Comparison of ENCODE assay signal across 16 cellular contexts in genomic region chr17:50522766-50523165, GRCh38. TPM values are rescaled to one million over a fixed set of nuclear protein-coding genes. Genes with fewer than 3 reads are reported as not detected.
DNase-seq lines count a peak whose midpoint lies in the region; ATAC-seq and TF ChIP-seq lines count a peak whose summit lies in the region.
"Had no signal": no experiment of that assay in that cellular context is flagged by ENCODE, and none has a peak within 500 bp of the region (broad histone marks: within the 10 kb centered on the region; RNA-seq: fewer than 3 reads in every experiment).

No MANE protein-coding gene starts in this region.

- no peaks in the 10 kb centered on the region for H3K9me3 ChIP-seq in endodermal cell (ENCODE audit: control insufficient read depth, low read length)
- no peaks in the 10 kb centered on the region for H3K9me3 ChIP-seq in neural progenitor cell (ENCODE audit: low read depth)
- no peaks in the 10 kb centered on the region for H3K9me3 ChIP-seq in skeletal muscle tissue (ENCODE audit: control insufficient read depth in 3 of 3, low read length in 3 of 3)
- H3K9me3 ChIP-seq: BLaER1, HAP-1 had no signal

- H3K36me3 ChIP-seq in endodermal cell (ENCODE audit: control insufficient read depth, insufficient read depth, low read length) (no peaks in the 10 kb centered on the region), neural progenitor cell (no peaks in the 10 kb centered on the region), skeletal muscle tissue (ENCODE audit: control insufficient read depth in 3 of 3, insufficient read depth in 3 of 3, low read length in 3 of 3) (no peaks in the 10 kb centered on the region)
- H3K36me3 ChIP-seq: BLaER1, HAP-1 had no signal

- no peaks in the 10 kb centered on the region for H3F3A ChIP-seq in neural progenitor cell (ENCODE audit: low read depth)

- H4K20me1 ChIP-seq in neural progenitor cell (ENCODE audit: low read depth), result no peaks in the 10 kb centered on the region
- H4K20me1 ChIP-seq: BLaER1 had no signal

- DNase-seq in DMS53 (lab: John Stamatoyannopoulos, UW), result peak; percentile 51
- DNase-seq in DMS53 treated with DMSO at 0.1 percent for 48 hours (lab: John Stamatoyannopoulos, UW; ENCODE audit: unreplicated experiment), result no peak
- no peak for DNase-seq in endodermal cell
- no peak for DNase-seq in neural progenitor cell (ENCODE audit: low spot score)
- no peak for DNase-seq in GM13977 (ENCODE audit: low spot score)
- DNase-seq: AML-193; CD8-positive, alpha-beta memory T cell; DMS79 had no signal

- no peaks in the 10 kb centered on the region for H3K36me3 Mint-ChIP-seq in endodermal cell (ENCODE audit: low read depth)
- no peaks in the 10 kb centered on the region for H3K36me3 Mint-ChIP-seq in neural progenitor cell
- H3K36me3 Mint-ChIP-seq: CD8-positive, alpha-beta memory T cell had no signal

- H3K27ac ChIP-seq in endodermal cell (ENCODE audit: low read depth, low read length), result no peak overlapping the region
- no peak overlapping the region for H3K27ac ChIP-seq in neural progenitor cell
- peak overlapping the region; percentile 44 for H3K27ac ChIP-seq in skeletal muscle tissue (ENCODE audit: low read depth, low read length)
- H3K27ac ChIP-seq: 22Rv1, BLaER1 had no signal

- peaks cover 6% of the 10 kb centered on the region for H3K4me1 Mint-ChIP-seq in endodermal cell
- peaks cover 25% of the 10 kb centered on the region for H3K4me1 Mint-ChIP-seq in neural progenitor cell
- H3K4me1 Mint-ChIP-seq: CD8-positive, alpha-beta memory T cell had no signal

- H3K79me2 ChIP-seq in neural progenitor cell (ENCODE audit: low read depth), result no peaks in the 10 kb centered on the region

- no peak overlapping the region for H3K9ac ChIP-seq in endodermal cell (ENCODE audit: extremely low read depth, low read length, poor library complexity, severe bottlenecking)
- no peak overlapping the region for H3K9ac ChIP-seq in neural progenitor cell
- H3K9ac ChIP-seq in skeletal muscle tissue (ENCODE audit: low read depth in 1 of 3, low read length in 3 of 3), result no peak overlapping the region
- H3K9ac ChIP-seq: BLaER1 had no signal

- no peak for ATAC-seq in GM19395 (IDR thresholded peaks at IDR 0.05; ENCODE audit: unreplicated experiment)
- ATAC-seq in GM19452 (IDR thresholded peaks at IDR 0.05; ENCODE audit: unreplicated experiment), result no peak
- ATAC-seq: GM12878 had no signal

- H3K4me3 Mint-ChIP-seq in endodermal cell, result no peak overlapping the region
- H3K4me3 Mint-ChIP-seq in neural progenitor cell, result no peak overlapping the region

- no peak overlapping the region for H2AFZ ChIP-seq in neural progenitor cell (replicated peaks)

- peak overlapping the region; percentile 74 for H3K27ac Mint-ChIP-seq in endodermal cell
- peak overlapping the region; percentile 76 for H3K27ac Mint-ChIP-seq in neural progenitor cell
- H3K27ac Mint-ChIP-seq: CD8-positive, alpha-beta memory T cell had no signal

- H3K4me3 ChIP-seq in endodermal cell (ENCODE audit: low read length) (no peak overlapping the region), neural progenitor cell (no peak overlapping the region), skeletal muscle tissue (ENCODE audit: low read length in 3 of 3) (no peak overlapping the region)
- H3K4me3 ChIP-seq: BLaER1, GM12878, HAP-1 had no signal

- no peak overlapping the region for H3K4me2 ChIP-seq in neural progenitor cell
- H3K4me2 ChIP-seq: BLaER1 had no signal

- in situ Hi-C loops in GM13977 (cut with MboI; ENCODE audit: low pct_unique_long_range_greater_than_20kb, low sequenced_read_pairs, unreplicated experiment), result no loop called here

- 93 to 96% methylated on average over 10 of the region's 10 CpGs for WGBS in endodermal cell (ENCODE audit: insufficient coverage in 1 of 2, insufficient read length in 1 of 2), 2 experiments

- H3K27me3 ChIP-seq in endodermal cell (ENCODE audit: control insufficient read depth, insufficient read depth, low read length, poor library complexity, severe bottlenecking) (no peaks in the 10 kb centered on the region), neural progenitor cell (no peaks in the 10 kb centered on the region), skeletal muscle tissue (ENCODE audit: control insufficient read depth in 3 of 3, insufficient read depth in 3 of 3, low read length in 3 of 3) (peaks cover 0 to 5% (median 0%) of the 10 kb centered on the region in 3 donors)
- H3K27me3 ChIP-seq: BLaER1 had no signal

- H3K4me1 ChIP-seq in endodermal cell (ENCODE audit: control insufficient read depth, insufficient read depth, low read length), result no peaks in the 10 kb centered on the region
- H3K4me1 ChIP-seq in neural progenitor cell, result no peaks in the 10 kb centered on the region
- H3K4me1 ChIP-seq in skeletal muscle tissue (ENCODE audit: control insufficient read depth in 3 of 3, insufficient read depth in 3 of 3, low read length in 3 of 3), result peaks cover 0 to 16% (median 3%) of the 10 kb centered on the region in 3 donors
- H3K4me1 ChIP-seq: HAP-1 had no signal

- no peaks in the 10 kb centered on the region for H3K9me3 Mint-ChIP-seq in endodermal cell
- no peaks in the 10 kb centered on the region for H3K9me3 Mint-ChIP-seq in neural progenitor cell
- H3K9me3 Mint-ChIP-seq: CD8-positive, alpha-beta memory T cell had no signal

- TF ChIP-seq CTCF in endodermal cell (conservative IDR thresholded peaks at IDR 0.05) (no peak), neural progenitor cell (IDR thresholded peaks at IDR 0.05) (no peak), GM13977 (IDR thresholded peaks at IDR 0.05; ENCODE audit: extremely low read depth, insufficient read depth, missing control alignments) (no peak)

- H3K27me3 Mint-ChIP-seq in endodermal cell (ENCODE audit: insufficient read depth) (peaks cover 2% of the 10 kb centered on the region), neural progenitor cell (ENCODE audit: insufficient read depth, low read depth) (peaks cover 6% of the 10 kb centered on the region)

RNA-seq across cellular contexts. Expression of gene EPN3, which starts 9.8 kb away (rescaled TPM):
- total RNA-seq in endodermal cell (under 1 TPM in 1 of 2 donors, not detected in 1; 0.66 TPM), neural progenitor cell (ENCODE audit: low replicate concordance) (0.09 and 0.24 TPM in 2 replicates), skeletal muscle tissue (not detected)
- 0.21 TPM for polyA plus RNA-seq in endodermal cell (2013, experiment 1 of 2)
- polyA plus RNA-seq in endodermal cell (2013, experiment 2 of 2), result not detected
- total RNA-seq: CD8-positive, alpha-beta memory T cell; GM12878 had no signal
- polyA plus RNA-seq: CD8-positive, alpha-beta memory T cell had no signal

RNA-seq across cellular contexts. Expression of gene MYCBPAP, which starts 14.5 kb away (rescaled TPM):
- 1 to 10 TPM; 3.5 to 7.1 TPM for total RNA-seq in endodermal cell
- polyA plus RNA-seq in endodermal cell (2013, experiment 1 of 2), result 2.6 TPM
- polyA plus RNA-seq in endodermal cell (2013, experiment 2 of 2), result 1.6 TPM
- total RNA-seq in neural progenitor cell (ENCODE audit: low replicate concordance), result 3.5 and 3.8 TPM in 2 replicates
- total RNA-seq in skeletal muscle tissue, result under 0.01 TPM
- polyA plus RNA-seq: CD8-positive, alpha-beta memory T cell had no signal

RNA-seq across cellular contexts. Expression of gene SPATA20, which starts 24.2 kb away (rescaled TPM):
- total RNA-seq in endodermal cell (10 to 100 TPM; 40.4 to 40.5 TPM), neural progenitor cell (ENCODE audit: low replicate concordance) (22.8 and 60.5 TPM in 2 replicates), skeletal muscle tissue (27.7 TPM)
- 22.2 TPM for polyA plus RNA-seq in endodermal cell (2013, experiment 1 of 2)
- polyA plus RNA-seq in endodermal cell (2013, experiment 2 of 2), result 21.2 TPM

RNA-seq across cellular contexts. Expression of gene CACNA1G, which starts 37.7 kb away (rescaled TPM):
- 1 to 10 TPM in 1 of 2 donors, under 1 TPM in 1; 0.84 to 1.1 TPM for total RNA-seq in endodermal cell
- 7.5 TPM for polyA plus RNA-seq in endodermal cell (2013, experiment 1 of 2)
- polyA plus RNA-seq in endodermal cell (2013, experiment 2 of 2), result 6.6 TPM
- 1.6 and 4.9 TPM in 2 replicates for total RNA-seq in neural progenitor cell (ENCODE audit: low replicate concordance)
- total RNA-seq in skeletal muscle tissue, result 3.7 TPM
- polyA plus RNA-seq: CD8-positive, alpha-beta memory T cell; HepG2 had no signal

RNA-seq across cellular contexts. Expression of gene RSAD1, which starts 44.1 kb away (rescaled TPM):
- 10 to 100 TPM; 26.6 to 35.8 TPM for total RNA-seq in endodermal cell
- polyA plus RNA-seq in endodermal cell (2013, experiment 1 of 2), result 32.2 TPM
- 25.3 TPM for polyA plus RNA-seq in endodermal cell (2013, experiment 2 of 2)
- total RNA-seq in neural progenitor cell (ENCODE audit: low replicate concordance), result 9.7 and 12.9 TPM in 2 replicates
- 12.0 TPM for total RNA-seq in skeletal muscle tissue
